ENCODE assay signal across 22 cellular contexts in genomic region chr3:81663114-81663513, GRCh38.
"Had no signal": no experiment of that assay in that cellular context is flagged by ENCODE, and none has a peak within 500 bp of the region (broad histone marks: within the 10 kb centered on the region; RNA-seq: fewer than 3 reads in every experiment).

No MANE protein-coding gene starts in this region.

- ATAC-seq: effector memory CD8-positive, alpha-beta T cell; esophagus mucosa; left lung; left ventricle myocardium superior; mucosa of descending colon had no signal

- H3K4me3 ChIP-seq: colonic mucosa, esophagus squamous epithelium, gastrocnemius medialis, heart right ventricle, left lung, lower lobe of right lung, mucosa of descending colon had no signal

- H3K27me3 ChIP-seq: colonic mucosa, esophagus squamous epithelium, gastrocnemius medialis, heart right ventricle, left lung had no signal

- H3K36me3 ChIP-seq: colonic mucosa, gastrocnemius medialis, lower lobe of right lung had no signal

- H3K9me3 ChIP-seq: colonic mucosa, esophagus squamous epithelium, gastrocnemius medialis, heart right ventricle, left lung, lower lobe of right lung, mucosa of descending colon had no signal

- H3K4me1 ChIP-seq: colonic mucosa, left lung, lower lobe of right lung had no signal

- DNase-seq: colonic mucosa; cortex of kidney; effector CD8-positive, alpha-beta T cell; effector memory CD8-positive, alpha-beta T cell; endodermal cell; erythroblast; esophagus squamous epithelium; foreskin fibroblast; foreskin melanocyte; gastrocnemius medialis; glutamatergic neuron; head of caudate nucleus; heart right ventricle; hippocampal formation; left cardiac atrium; left ventricle myocardium superior; lower lobe of right lung; mesendoderm; mucosa of descending colon had no signal

- H3K27ac ChIP-seq: colonic mucosa, epithelial cell of prostate, esophagus squamous epithelium, heart right ventricle, left lung, lower lobe of right lung had no signal
